ENCODE assay signal across 1 cellular context in the genomic region with DNA sequence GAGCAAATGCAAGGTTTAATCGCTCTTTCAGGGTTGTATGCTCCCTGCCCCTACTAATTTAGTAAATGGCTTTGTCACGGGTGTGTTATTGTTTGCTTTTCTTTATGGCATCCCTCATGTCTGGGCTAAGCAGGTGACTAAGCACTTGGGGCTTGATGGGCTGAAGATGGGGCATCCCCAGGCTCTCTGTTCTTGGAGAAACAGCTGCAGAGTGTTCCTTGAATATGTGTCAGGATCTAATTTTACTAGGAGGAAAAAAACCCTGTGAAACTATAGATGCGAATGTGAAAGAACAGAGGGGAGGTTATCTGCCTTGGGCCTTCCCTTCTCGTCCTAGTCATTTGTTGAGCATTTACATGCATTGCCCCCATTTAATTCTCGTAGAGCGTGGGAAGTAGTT.
TF ChIP-seq lines count a peak whose summit lies in the region.

No MANE protein-coding gene starts in this region.

TF ChIP-seq in GM12878, 131 proteins besides CTCF, POLR2A, EP300 and RAD21 (continued from another document):
- TF ChIP-seq, protein P1, sequence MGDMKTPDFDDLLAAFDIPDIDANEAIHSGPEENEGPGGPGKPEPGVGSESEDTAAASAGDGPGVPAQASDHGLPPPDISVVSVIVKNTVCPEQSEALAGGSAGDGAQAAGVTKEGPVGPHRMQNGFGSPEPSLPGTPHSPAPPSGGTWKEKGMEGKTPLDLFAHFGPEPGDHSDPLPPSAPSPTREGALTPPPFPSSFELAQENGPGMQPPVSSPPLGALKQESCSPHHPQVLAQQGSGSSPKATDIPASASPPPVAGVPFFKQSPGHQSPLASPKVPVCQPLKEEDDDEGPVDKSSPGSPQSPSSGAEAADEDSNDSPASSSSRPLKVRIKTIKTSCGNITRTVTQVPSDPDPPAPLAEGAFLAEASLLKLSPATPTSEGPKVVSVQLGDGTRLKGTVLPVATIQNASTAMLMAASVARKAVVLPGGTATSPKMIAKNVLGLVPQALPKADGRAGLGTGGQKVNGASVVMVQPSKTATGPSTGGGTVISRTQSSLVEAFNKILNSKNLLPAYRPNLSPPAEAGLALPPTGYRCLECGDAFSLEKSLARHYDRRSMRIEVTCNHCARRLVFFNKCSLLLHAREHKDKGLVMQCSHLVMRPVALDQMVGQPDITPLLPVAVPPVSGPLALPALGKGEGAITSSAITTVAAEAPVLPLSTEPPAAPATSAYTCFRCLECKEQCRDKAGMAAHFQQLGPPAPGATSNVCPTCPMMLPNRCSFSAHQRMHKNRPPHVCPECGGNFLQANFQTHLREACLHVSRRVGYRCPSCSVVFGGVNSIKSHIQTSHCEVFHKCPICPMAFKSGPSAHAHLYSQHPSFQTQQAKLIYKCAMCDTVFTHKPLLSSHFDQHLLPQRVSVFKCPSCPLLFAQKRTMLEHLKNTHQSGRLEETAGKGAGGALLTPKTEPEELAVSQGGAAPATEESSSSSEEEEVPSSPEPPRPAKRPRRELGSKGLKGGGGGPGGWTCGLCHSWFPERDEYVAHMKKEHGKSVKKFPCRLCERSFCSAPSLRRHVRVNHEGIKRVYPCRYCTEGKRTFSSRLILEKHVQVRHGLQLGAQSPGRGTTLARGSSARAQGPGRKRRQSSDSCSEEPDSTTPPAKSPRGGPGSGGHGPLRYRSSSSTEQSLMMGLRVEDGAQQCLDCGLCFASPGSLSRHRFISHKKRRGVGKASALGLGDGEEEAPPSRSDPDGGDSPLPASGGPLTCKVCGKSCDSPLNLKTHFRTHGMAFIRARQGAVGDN (IDR thresholded peaks at IDR 0.05) = no peak
- TF ChIP-seq EED (IDR thresholded peaks at IDR 0.05; ENCODE audit: low read depth) (peak; percentile 46; the same call in 1 of the 2 replicates), BHLHE40 (IDR thresholded peaks at IDR 0.05; ENCODE audit: borderline replicate concordance in 1 of 2, low read depth in 2 of 2, low read length in 1 of 2) (no peak), HSF1 (IDR thresholded peaks at IDR 0.05; ENCODE audit: low read depth, low read length) (no peak), SREBF1 (IDR thresholded peaks at IDR 0.05; ENCODE audit: low read length) (no peak), ATF2 (IDR thresholded peaks at IDR 0.05; ENCODE audit: low read length) (peak; percentile 42; the same call in 1 of the 2 replicates)
